1 cellular context compared by ENCODE assay signal in genomic region chr22:42070517-42071422, GRCh38.
A peak's percentile ranks its signal among the peaks of the same experiment; 100 is the strongest.
TF ChIP-seq lines count a peak whose summit lies in the region.

TSS of gene NAGA (minus strand) at chr22:42070812. CDS start at chr22:42070297, 515 bp downstream.

TF ChIP-seq in HepG2, 621 proteins besides CTCF, POLR2A, EP300 and RAD21 (continued from another document and continues in another):
- TF ChIP-seq ZNF577 (CRISPR knock-in tag; IDR thresholded peaks at IDR 0.05; ENCODE audit: borderline replicate concordance, low read depth) (no peak), KDM1A (CRISPR knock-in tag; IDR thresholded peaks at IDR 0.05) (no peak), DNMT1 (CRISPR knock-in tag; IDR thresholded peaks at IDR 0.05) (no peak), ZNF337 (CRISPR knock-in tag; IDR thresholded peaks at IDR 0.05; ENCODE audit: borderline replicate concordance, low read depth) (peak; percentile 83; the same call in 1 of the 2 replicates), ZNF737 (CRISPR knock-in tag; IDR thresholded peaks at IDR 0.05; ENCODE audit: borderline replicate concordance) (no peak), KLF16 (CRISPR knock-in tag; IDR thresholded peaks at IDR 0.05) (peak in 1 of 2 experiments; percentile 50; a peak in 1 of 4 replicates), MED8 (CRISPR knock-in tag; IDR thresholded peaks at IDR 0.05; ENCODE audit: insufficient replicate concordance) (peak; percentile 68), ZNF230 (CRISPR knock-in tag; IDR thresholded peaks at IDR 0.05) (no peak), ZNF253 (CRISPR knock-in tag; IDR thresholded peaks at IDR 0.05; ENCODE audit: borderline replicate concordance) (peak; percentile 39; the same call in 1 of the 2 replicates), ZNF296 (CRISPR knock-in tag; conservative IDR thresholded peaks at IDR 0.05) (no peak), ATF7 (IDR thresholded peaks at IDR 0.05) (no peak), ATF7 (CRISPR knock-in tag; IDR thresholded peaks at IDR 0.05) (no peak), ATM (IDR thresholded peaks at IDR 0.05; ENCODE audit: borderline replicate concordance) (no peak), STAT6 (CRISPR knock-in tag; IDR thresholded peaks at IDR 0.05; ENCODE audit: borderline replicate concordance) (no peak), SSRP1 (CRISPR knock-in tag; IDR thresholded peaks at IDR 0.05) (no peak), HDAC6 (IDR thresholded peaks at IDR 0.05; ENCODE audit: low read depth, low read length) (no peak), ETV6 (CRISPR knock-in tag; conservative IDR thresholded peaks at IDR 0.05) (no peak; the same call in 1 of the 2 replicates), ZNF569 (CRISPR knock-in tag; IDR thresholded peaks at IDR 0.05; ENCODE audit: borderline replicate concordance) (no peak), PCBP1 (IDR thresholded peaks at IDR 0.05; ENCODE audit: borderline replicate concordance, low read depth, low read length) (0 out of 2 replicates have a peak, but pooled peaks have one; percentile 46), RNF219 (CRISPR knock-in tag; IDR thresholded peaks at IDR 0.05) (no peak), PHF8 (CRISPR knock-in tag; IDR thresholded peaks at IDR 0.05) (peak; percentile 91), ZNF747 (CRISPR knock-in tag; IDR thresholded peaks at IDR 0.05; ENCODE audit: borderline replicate concordance) (0 out of 2 replicates have a peak, but pooled peaks have one; percentile 59), ZC3H13 (CRISPR knock-in tag; IDR thresholded peaks at IDR 0.05) (peak; percentile 80; the same call in 1 of the 2 replicates), THAP7 (CRISPR knock-in tag; IDR thresholded peaks at IDR 0.05) (peak; percentile 79; the same call in 1 of the 2 replicates), NPAS2 (CRISPR knock-in tag; IDR thresholded peaks at IDR 0.05; ENCODE audit: borderline replicate concordance) (no peak), ZNF703 (CRISPR knock-in tag; IDR thresholded peaks at IDR 0.05; ENCODE audit: borderline replicate concordance) (no peak), ZNF20 (CRISPR knock-in tag; IDR thresholded peaks at IDR 0.05) (0 out of 2 replicates have a peak, but pooled peaks have one; percentile 24), NFAT5 (CRISPR knock-in tag; IDR thresholded peaks at IDR 0.05) (no peak; the same call in 1 of the 2 replicates), SRSF4 (IDR thresholded peaks at IDR 0.05; ENCODE audit: low read depth, low read length, poor library complexity, severe bottlenecking) (no peak), TAF1 (CRISPR knock-in tag; IDR thresholded peaks at IDR 0.05) (peak; percentile 79), THAP8 (CRISPR knock-in tag; IDR thresholded peaks at IDR 0.05; ENCODE audit: borderline replicate concordance) (no peak; the same call in 1 of the 2 replicates), ELF1 (CRISPR knock-in tag; IDR thresholded peaks at IDR 0.05) (peak; percentile 70), ZNF335 (CRISPR knock-in tag; IDR thresholded peaks at IDR 0.05) (peak; percentile 72), ZNF782 (CRISPR knock-in tag; IDR thresholded peaks at IDR 0.05; ENCODE audit: borderline replicate concordance) (peak; percentile 82), RFXANK (CRISPR knock-in tag; IDR thresholded peaks at IDR 0.05) (peak; percentile 89; the same call in 1 of the 2 replicates), NR3C1 (CRISPR knock-in tag; IDR thresholded peaks at IDR 0.05) (no peak), ZNF484 (CRISPR knock-in tag; IDR thresholded peaks at IDR 0.05; ENCODE audit: borderline replicate concordance, low read depth) (no peak), ZNF879 (CRISPR knock-in tag; IDR thresholded peaks at IDR 0.05) (peak; percentile 92; the same call in 1 of the 2 replicates), SRSF1 (optimal IDR thresholded peaks at IDR 0.05; ENCODE audit: low read depth, low read length) (peak; percentile 27), NR2F1 (CRISPR knock-in tag; IDR thresholded peaks at IDR 0.05) (no peak), ZNF205 (CRISPR knock-in tag; IDR thresholded peaks at IDR 0.05) (no peak), ZNF777 (CRISPR knock-in tag; IDR thresholded peaks at IDR 0.05) (0 out of 2 replicates have a peak, but pooled peaks have one; percentile 55), DMTF1 (CRISPR knock-in tag; IDR thresholded peaks at IDR 0.05) (no peak), CREB1 (IDR thresholded peaks at IDR 0.05) (no peak), CREB1 (CRISPR knock-in tag; IDR thresholded peaks at IDR 0.05) (peak; percentile 70; the same call in 1 of the 2 replicates), ZNF609 (CRISPR knock-in tag; IDR thresholded peaks at IDR 0.05; ENCODE audit: borderline replicate concordance) (0 out of 2 replicates have a peak, but pooled peaks have one; percentile 53), ZNF883 (CRISPR knock-in tag; IDR thresholded peaks at IDR 0.05; ENCODE audit: not compliant biosample characterization) (peak; percentile 91), ZC3H4 (CRISPR knock-in tag; IDR thresholded peaks at IDR 0.05; ENCODE audit: borderline replicate concordance) (0 out of 2 replicates have a peak, but pooled peaks have one; percentile 36)
